Comparison of ENCODE assay signal across 1 cellular context in the genomic region with DNA sequence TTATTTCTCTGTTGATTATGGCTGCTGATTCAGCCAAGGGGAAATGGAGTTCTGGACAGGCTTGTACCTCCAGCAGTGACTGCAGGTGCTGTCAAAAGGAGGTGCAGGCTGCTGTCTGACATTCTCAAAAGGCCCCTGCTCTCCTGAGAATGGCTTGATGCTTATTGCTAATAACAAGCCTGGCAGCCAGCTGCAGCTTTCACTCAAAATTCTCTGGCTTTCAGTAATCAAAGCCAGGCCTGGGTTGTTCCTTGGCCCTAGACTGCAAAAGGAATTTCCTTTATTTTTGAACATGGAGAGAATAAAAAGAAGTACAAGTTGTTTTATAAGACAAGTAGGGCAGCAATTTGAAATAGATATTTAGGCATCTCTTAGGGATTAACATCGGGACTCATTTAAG.
TF ChIP-seq lines count a peak whose summit lies in the region.

No MANE protein-coding gene starts in this region.

TF ChIP-seq in SK-N-SH, 30 proteins besides CTCF, POLR2A, EP300 and RAD21 (continued from another document):
- TF ChIP-seq, protein P1, sequence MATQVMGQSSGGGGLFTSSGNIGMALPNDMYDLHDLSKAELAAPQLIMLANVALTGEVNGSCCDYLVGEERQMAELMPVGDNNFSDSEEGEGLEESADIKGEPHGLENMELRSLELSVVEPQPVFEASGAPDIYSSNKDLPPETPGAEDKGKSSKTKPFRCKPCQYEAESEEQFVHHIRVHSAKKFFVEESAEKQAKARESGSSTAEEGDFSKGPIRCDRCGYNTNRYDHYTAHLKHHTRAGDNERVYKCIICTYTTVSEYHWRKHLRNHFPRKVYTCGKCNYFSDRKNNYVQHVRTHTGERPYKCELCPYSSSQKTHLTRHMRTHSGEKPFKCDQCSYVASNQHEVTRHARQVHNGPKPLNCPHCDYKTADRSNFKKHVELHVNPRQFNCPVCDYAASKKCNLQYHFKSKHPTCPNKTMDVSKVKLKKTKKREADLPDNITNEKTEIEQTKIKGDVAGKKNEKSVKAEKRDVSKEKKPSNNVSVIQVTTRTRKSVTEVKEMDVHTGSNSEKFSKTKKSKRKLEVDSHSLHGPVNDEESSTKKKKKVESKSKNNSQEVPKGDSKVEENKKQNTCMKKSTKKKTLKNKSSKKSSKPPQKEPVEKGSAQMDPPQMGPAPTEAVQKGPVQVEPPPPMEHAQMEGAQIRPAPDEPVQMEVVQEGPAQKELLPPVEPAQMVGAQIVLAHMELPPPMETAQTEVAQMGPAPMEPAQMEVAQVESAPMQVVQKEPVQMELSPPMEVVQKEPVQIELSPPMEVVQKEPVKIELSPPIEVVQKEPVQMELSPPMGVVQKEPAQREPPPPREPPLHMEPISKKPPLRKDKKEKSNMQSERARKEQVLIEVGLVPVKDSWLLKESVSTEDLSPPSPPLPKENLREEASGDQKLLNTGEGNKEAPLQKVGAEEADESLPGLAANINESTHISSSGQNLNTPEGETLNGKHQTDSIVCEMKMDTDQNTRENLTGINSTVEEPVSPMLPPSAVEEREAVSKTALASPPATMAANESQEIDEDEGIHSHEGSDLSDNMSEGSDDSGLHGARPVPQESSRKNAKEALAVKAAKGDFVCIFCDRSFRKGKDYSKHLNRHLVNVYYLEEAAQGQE (IDR thresholded peaks at IDR 0.05; ENCODE audit: low read depth, low read length) = no peak
- TF ChIP-seq POLR2AphosphoS5 (IDR thresholded peaks at IDR 0.05; ENCODE audit: low read depth, low read length) (no peak), SMC3 (IDR thresholded peaks at IDR 0.05; ENCODE audit: low read depth, low read length) (no peak), GABPA (IDR thresholded peaks at IDR 0.05; ENCODE audit: low read depth) (no peak), FOSL2 (IDR thresholded peaks at IDR 0.05; ENCODE audit: borderline replicate concordance, low read depth) (no peak), TAF1 (IDR thresholded peaks at IDR 0.05; ENCODE audit: borderline replicate concordance, low read depth, low read length) (no peak), RCOR1 (IDR thresholded peaks at IDR 0.05; ENCODE audit: low read length) (no peak), NRF1 (IDR thresholded peaks at IDR 0.05; ENCODE audit: low read depth, low read length) (no peak), YY1 (IDR thresholded peaks at IDR 0.05; ENCODE audit: low read depth) (no peak)
- TF ChIP-seq, protein P2, sequence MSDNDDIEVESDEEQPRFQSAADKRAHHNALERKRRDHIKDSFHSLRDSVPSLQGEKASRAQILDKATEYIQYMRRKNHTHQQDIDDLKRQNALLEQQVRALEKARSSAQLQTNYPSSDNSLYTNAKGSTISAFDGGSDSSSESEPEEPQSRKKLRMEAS (IDR thresholded peaks at IDR 0.05; ENCODE audit: low read depth) = no peak
- TF ChIP-seq, protein P3, sequence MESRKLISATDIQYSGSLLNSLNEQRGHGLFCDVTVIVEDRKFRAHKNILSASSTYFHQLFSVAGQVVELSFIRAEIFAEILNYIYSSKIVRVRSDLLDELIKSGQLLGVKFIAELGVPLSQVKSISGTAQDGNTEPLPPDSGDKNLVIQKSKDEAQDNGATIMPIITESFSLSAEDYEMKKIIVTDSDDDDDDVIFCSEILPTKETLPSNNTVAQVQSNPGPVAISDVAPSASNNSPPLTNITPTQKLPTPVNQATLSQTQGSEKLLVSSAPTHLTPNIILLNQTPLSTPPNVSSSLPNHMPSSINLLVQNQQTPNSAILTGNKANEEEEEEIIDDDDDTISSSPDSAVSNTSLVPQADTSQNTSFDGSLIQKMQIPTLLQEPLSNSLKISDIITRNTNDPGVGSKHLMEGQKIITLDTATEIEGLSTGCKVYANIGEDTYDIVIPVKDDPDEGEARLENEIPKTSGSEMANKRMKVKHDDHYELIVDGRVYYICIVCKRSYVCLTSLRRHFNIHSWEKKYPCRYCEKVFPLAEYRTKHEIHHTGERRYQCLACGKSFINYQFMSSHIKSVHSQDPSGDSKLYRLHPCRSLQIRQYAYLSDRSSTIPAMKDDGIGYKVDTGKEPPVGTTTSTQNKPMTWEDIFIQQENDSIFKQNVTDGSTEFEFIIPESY (IDR thresholded peaks at IDR 0.05; ENCODE audit: borderline replicate concordance, low read depth) = no peak
TF ChIP-seq in SK-N-SH: peak in this region for 0.
